In the genomic region with DNA sequence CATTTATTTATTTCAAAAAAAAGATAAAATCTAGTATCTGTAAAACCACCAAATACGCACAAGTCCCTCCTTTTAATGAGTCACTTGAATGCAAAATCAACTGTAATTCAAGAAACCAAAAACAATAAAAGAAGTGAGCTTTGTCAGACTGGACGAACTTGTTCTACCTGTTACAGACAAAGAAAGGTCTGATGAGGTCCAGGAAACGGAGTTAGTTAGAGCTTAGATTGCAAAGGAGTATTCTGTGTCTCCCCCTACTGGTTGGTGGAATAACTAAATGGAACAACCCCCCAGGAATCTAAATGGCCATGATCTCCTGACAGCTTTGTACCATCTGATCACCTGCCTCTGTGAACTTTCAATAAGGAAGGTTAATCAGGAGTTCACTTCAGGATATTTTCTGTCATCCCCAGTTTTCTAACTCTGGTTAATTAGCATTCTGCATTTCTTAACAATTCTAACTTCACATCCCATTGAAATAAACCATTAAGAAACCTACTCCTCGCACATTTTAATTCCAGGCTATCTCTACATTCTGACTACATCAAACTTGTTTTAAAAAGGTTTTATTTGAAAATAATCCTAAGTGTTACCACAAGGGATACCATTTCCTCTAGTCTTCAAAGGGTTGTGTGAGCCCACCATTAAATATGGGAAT, we compare ENCODE assay signal across 8 cellular contexts.
DNase-seq lines count a peak whose midpoint lies in the region; ATAC-seq and TF ChIP-seq lines count a peak whose summit lies in the region.

No MANE protein-coding gene starts in this region.

- peak overlapping the region; percentile 79 for H3K27ac Mint-ChIP-seq in activated CD8-positive, alpha-beta T cell treated with anti-CD3 and anti-CD28 coated beads for 36 hours
- H3K27ac Mint-ChIP-seq in stimulated activated naive CD8-positive, alpha-beta T cell treated with anti-CD3 and anti-CD28 coated beads, Interleukin-15, Interleukin-2, amounts not matched to agents 100 ng/mL and 50 ng/mL, for 24 hours = peak overlapping the region; percentile 74

- no peaks in the 10 kb centered on the region for H3K36me3 ChIP-seq in uterus

- no peak overlapping the region for H3K27ac ChIP-seq in uterus

- intact Hi-C loops in activated CD8-positive, alpha-beta T cell treated with anti-CD3 and anti-CD28 coated beads for 36 hours (cut with micrococcal nuclease) = loop anchor here (2.0 to 5.0 kb wide), 3 partner anchors 17 to 229 kb away; no protein-coding TSS in a partner anchor
- intact Hi-C loops in uterus (cut with DNase I; ENCODE audit: low total_unique reads) = no loop called here

- peak; percentile 57 for DNase-seq in DMS153 treated with DMSO at 0.1 percent for 48 hours (lab: John Stamatoyannopoulos, UW; ENCODE audit: unreplicated experiment)
- DNase-seq in NCI-H345 treated with DMSO at 0.1 percent for 48 hours (lab: John Stamatoyannopoulos, UW; ENCODE audit: unreplicated experiment) = peak; percentile 53
- peak; percentile 41 for DNase-seq in activated CD8-positive, alpha-beta T cell treated with anti-CD3 and anti-CD28 coated beads for 36 hours
- peak; percentile 93 for DNase-seq in iPS DF 4.7 (ENCODE audit: extremely low read depth, low spot score)
- no peak for DNase-seq in uterus

- H3K27me3 ChIP-seq in uterus = no peaks in the 10 kb centered on the region

- no peaks in the 10 kb centered on the region for H3K27me3 Mint-ChIP-seq in activated CD8-positive, alpha-beta T cell treated with anti-CD3 and anti-CD28 coated beads for 36 hours
- no peaks in the 10 kb centered on the region for H3K27me3 Mint-ChIP-seq in stimulated activated naive CD8-positive, alpha-beta T cell treated with anti-CD3 and anti-CD28 coated beads, Interleukin-15, Interleukin-2, amounts not matched to agents 100 ng/mL and 50 ng/mL, for 24 hours

- peaks cover 4% of the 10 kb centered on the region for H3K36me3 Mint-ChIP-seq in activated CD8-positive, alpha-beta T cell treated with anti-CD3 and anti-CD28 coated beads for 36 hours (ENCODE audit: low read depth)
- no peaks in the 10 kb centered on the region for H3K36me3 Mint-ChIP-seq in stimulated activated naive CD8-positive, alpha-beta T cell treated with anti-CD3 and anti-CD28 coated beads, Interleukin-15, Interleukin-2, amounts not matched to agents 100 ng/mL and 50 ng/mL, for 24 hours (ENCODE audit: low read depth)

- peak; percentile 83 for TF ChIP-seq CTCF in activated CD8-positive, alpha-beta T cell treated with anti-CD3 and anti-CD28 coated beads for 36 hours (IDR thresholded peaks at IDR 0.05)
- peak in 1 of 4 experiments; percentile 31 for TF ChIP-seq CTCF in uterus (IDR thresholded peaks at IDR 0.05)

- H3K9me3 Mint-ChIP-seq in activated CD8-positive, alpha-beta T cell treated with anti-CD3 and anti-CD28 coated beads for 36 hours = no peaks in the 10 kb centered on the region
- no peaks in the 10 kb centered on the region for H3K9me3 Mint-ChIP-seq in stimulated activated naive CD8-positive, alpha-beta T cell treated with anti-CD3 and anti-CD28 coated beads, Interleukin-15, Interleukin-2, amounts not matched to agents 100 ng/mL and 50 ng/mL, for 24 hours

- H3K4me3 Mint-ChIP-seq in activated CD8-positive, alpha-beta T cell treated with anti-CD3 and anti-CD28 coated beads for 36 hours = no peak overlapping the region
- no peak overlapping the region for H3K4me3 Mint-ChIP-seq in stimulated activated naive CD8-positive, alpha-beta T cell treated with anti-CD3 and anti-CD28 coated beads, Interleukin-15, Interleukin-2, amounts not matched to agents 100 ng/mL and 50 ng/mL, for 24 hours

- no peak for TF ChIP-seq POLR2A in uterus (IDR thresholded peaks at IDR 0.05)

- POLR2A ChIA-PET in activated CD8-positive, alpha-beta T cell treated with anti-CD3 and anti-CD28 coated beads for 36 hours (lab: Charles Lee) = interaction anchor here (0.6 to 2.0 kb wide), 17 partner anchors 17 to 340 kb away, joined by 3 to 8 read pairs (median 3); no protein-coding TSS in a partner anchor

- no peaks in the 10 kb centered on the region for H3K4me1 ChIP-seq in uterus

- H3K9me3 ChIP-seq in uterus = no peaks in the 10 kb centered on the region

- CTCF ChIA-PET in activated CD8-positive, alpha-beta T cell treated with anti-CD3 and anti-CD28 coated beads for 36 hours (lab: Charles Lee) = interaction anchor here (0.6 to 2.6 kb wide), 52 partner anchors 9 to 372 kb away, joined by 3 to 26 read pairs (median 5); partner anchors contain the start of gene SATB1

- ATAC-seq in GM19023 (IDR thresholded peaks at IDR 0.05; ENCODE audit: unreplicated experiment) (peak; percentile 79), HG03103 (IDR thresholded peaks at IDR 0.05; ENCODE audit: low read depth, unreplicated experiment) (peak; percentile 84)
- ATAC-seq in activated CD8-positive, alpha-beta T cell treated with anti-CD3 and anti-CD28 coated beads for 36 hours = peak; percentile 96

- H3K4me3 ChIP-seq in uterus = no peak overlapping the region

- H3K4me1 Mint-ChIP-seq in activated CD8-positive, alpha-beta T cell treated with anti-CD3 and anti-CD28 coated beads for 36 hours (ENCODE audit: low read depth) = peaks cover 43% of the 10 kb centered on the region
- H3K4me1 Mint-ChIP-seq in stimulated activated naive CD8-positive, alpha-beta T cell treated with anti-CD3 and anti-CD28 coated beads, Interleukin-15, Interleukin-2, amounts not matched to agents 100 ng/mL and 50 ng/mL, for 24 hours (ENCODE audit: low read depth) = peaks cover 44% of the 10 kb centered on the region

Comparison
In these comparisons a context has a peak if more than half of its experiments do, and no peak if none do; other contexts are left out.
1. DNase-seq: peak in DMS153 treated with DMSO at 0.1 percent for 48 hours (single experiment), NCI-H345 treated with DMSO at 0.1 percent for 48 hours (single experiment), activated CD8-positive, alpha-beta T cell treated with anti-CD3 and anti-CD28 coated beads for 36 hours (single experiment) and iPS DF 4.7 (single experiment); none in uterus (0 of 2).
2. Peak in every context shown above with its lines, with median percentiles within 50 percentile points of each other: ATAC-seq.